ENCODE assay signal across 8 cellular contexts in the genomic region with DNA sequence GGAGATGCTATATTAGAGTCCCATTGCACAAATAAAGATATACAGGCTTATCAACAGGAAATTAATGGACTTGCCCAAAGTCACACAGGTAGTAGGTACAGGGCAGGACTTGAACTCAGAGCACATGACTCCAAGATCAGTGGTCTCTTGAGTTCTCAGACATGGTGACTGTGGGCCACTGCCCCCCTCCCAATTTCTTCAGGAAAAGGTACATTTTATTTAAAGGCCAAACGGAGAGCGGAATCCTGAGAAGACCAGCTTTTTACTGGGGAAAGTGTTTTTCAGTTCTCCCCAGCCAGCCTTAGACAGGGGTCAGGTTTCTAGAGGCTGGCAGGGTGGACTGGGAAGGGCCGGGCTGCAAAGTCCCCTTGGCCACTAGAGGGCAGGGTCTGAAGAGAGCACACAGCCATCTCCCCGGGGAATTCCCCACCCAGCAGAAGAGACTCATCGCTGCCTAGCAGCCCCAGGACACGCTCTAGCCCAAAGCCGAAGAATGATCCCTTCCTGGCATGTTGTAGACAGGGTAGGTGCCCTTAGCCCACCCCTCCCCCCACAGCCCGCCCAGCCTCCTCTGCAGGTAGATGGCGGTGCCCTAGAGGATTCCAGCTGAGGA. TPM values are rescaled to one million over a fixed set of nuclear protein-coding genes. Genes with fewer than 3 reads are reported as not detected.
DNase-seq lines count a peak whose midpoint lies in the region; ATAC-seq and TF ChIP-seq lines count a peak whose summit lies in the region.

No MANE protein-coding gene starts in this region.

- no peak overlapping the region for H2AFZ ChIP-seq in DND-41 (ENCODE audit: low read depth, low read length)

- H3K4me1 ChIP-seq in DND-41 (ENCODE audit: insufficient read depth, low read length) (peaks cover 2% of the 10 kb centered on the region; the same call in 1 of the 2 replicates), SJCRH30 (no peaks in the 10 kb centered on the region), upper lobe of right lung (no peaks in the 10 kb centered on the region)

- DNase-seq in DND-41 (peak; percentile 69), LHCN-M2 (ENCODE audit: low read depth) (peak; percentile 75), SJCRH30 (peak; percentile 79 to 88), germinal center (ENCODE audit: low spot score) (peak; percentile 70), posterior cingulate gyrus (peak in 6 of 10 donors; percentile 47 to 92 (median 54)), upper lobe of right lung (peak; percentile 82)
- DNase-seq in activated effector memory CD4-positive, alpha-beta T cell treated with anti-CD3 and anti-CD28 coated beads, Interleukin-2, amount 50 U/mL, for 16 hours = peak; percentile 91

- 0 out of 2 replicates have a peak, but pooled peaks cover 4% of the 10 kb centered on the region for H3K36me3 ChIP-seq in DND-41 (ENCODE audit: insufficient read depth, low read length)
- no peaks in the 10 kb centered on the region for H3K36me3 ChIP-seq in SJCRH30
- H3K36me3 ChIP-seq in upper lobe of right lung = peaks cover 15% of the 10 kb centered on the region

- H3K4me3 ChIP-seq in DND-41 (ENCODE audit: low read depth in 1 of 2, low read length in 2 of 2) = no peak overlapping the region
- no peak overlapping the region for H3K4me3 ChIP-seq in SJCRH30
- H3K4me3 ChIP-seq in upper lobe of right lung = no peak overlapping the region

- no peaks in the 10 kb centered on the region for H3K9me3 ChIP-seq in DND-41 (ENCODE audit: insufficient read depth, low read length, severe bottlenecking)
- H3K9me3 ChIP-seq in SJCRH30 (replicated peaks) = no peaks in the 10 kb centered on the region
- H3K9me3 ChIP-seq in upper lobe of right lung = no peaks in the 10 kb centered on the region

- H3K27me3 ChIP-seq in DND-41 (ENCODE audit: insufficient read depth, low read length, poor library complexity) (no peaks in the 10 kb centered on the region), SJCRH30 (no peaks in the 10 kb centered on the region), upper lobe of right lung (no peaks in the 10 kb centered on the region)

- no peak overlapping the region for H3K9ac ChIP-seq in DND-41 (ENCODE audit: low read depth, low read length)

- intact Hi-C loops in posterior cingulate gyrus (cut with DNase I) = loop anchor here (1.0 to 5.0 kb wide), 2 partner anchors 143 to 252 kb away; no protein-coding TSS in a partner anchor
- intact Hi-C loops in upper lobe of right lung (cut with DNase I) = loop anchor here (10.0 kb wide), 1 partner anchor 254 kb away; no protein-coding TSS in a partner anchor

- peak; percentile 71 for TF ChIP-seq CTCF in DND-41 (IDR thresholded peaks at IDR 0.05; ENCODE audit: borderline replicate concordance, extremely low read depth, low read length, poor library complexity, severe bottlenecking)
- peak; percentile 89 for TF ChIP-seq CTCF in upper lobe of right lung (IDR thresholded peaks at IDR 0.05)

- no peaks in the 10 kb centered on the region for H4K20me1 ChIP-seq in DND-41 (ENCODE audit: insufficient read depth, low read length)

- ATAC-seq in DND-41 (ENCODE audit: insufficient read depth, low read depth) (peak; percentile 89), GM21723 (IDR thresholded peaks at IDR 0.05; ENCODE audit: unreplicated experiment) (peak; percentile 86), upper lobe of right lung (peak; percentile 97)

- no peak overlapping the region for H3K27ac ChIP-seq in DND-41 (ENCODE audit: low read length)
- no peak overlapping the region for H3K27ac ChIP-seq in SJCRH30
- H3K27ac ChIP-seq in upper lobe of right lung = no peak overlapping the region

- no peaks in the 10 kb centered on the region for H3K79me2 ChIP-seq in DND-41 (ENCODE audit: insufficient read depth, low read length)

- no peak overlapping the region for H3K4me2 ChIP-seq in DND-41 (ENCODE audit: insufficient read depth, low read length)

RNA-seq across cellular contexts. Expression of a gene that starts 29.7 kb away (rescaled TPM):
- total RNA-seq in LHCN-M2 (2014; rRNA removed) (5.4 and 8.9 TPM in 2 replicates), upper lobe of right lung (15.8 TPM)
- polyA plus RNA-seq in LHCN-M2 (2012) = 11.9 TPM
- total RNA-seq in SJCRH30 (2014; rRNA removed; shearing (Covaris generic)) = 1.6 and 1.8 TPM in 2 replicates
